1 cellular context compared by ENCODE assay signal in the genomic region with DNA sequence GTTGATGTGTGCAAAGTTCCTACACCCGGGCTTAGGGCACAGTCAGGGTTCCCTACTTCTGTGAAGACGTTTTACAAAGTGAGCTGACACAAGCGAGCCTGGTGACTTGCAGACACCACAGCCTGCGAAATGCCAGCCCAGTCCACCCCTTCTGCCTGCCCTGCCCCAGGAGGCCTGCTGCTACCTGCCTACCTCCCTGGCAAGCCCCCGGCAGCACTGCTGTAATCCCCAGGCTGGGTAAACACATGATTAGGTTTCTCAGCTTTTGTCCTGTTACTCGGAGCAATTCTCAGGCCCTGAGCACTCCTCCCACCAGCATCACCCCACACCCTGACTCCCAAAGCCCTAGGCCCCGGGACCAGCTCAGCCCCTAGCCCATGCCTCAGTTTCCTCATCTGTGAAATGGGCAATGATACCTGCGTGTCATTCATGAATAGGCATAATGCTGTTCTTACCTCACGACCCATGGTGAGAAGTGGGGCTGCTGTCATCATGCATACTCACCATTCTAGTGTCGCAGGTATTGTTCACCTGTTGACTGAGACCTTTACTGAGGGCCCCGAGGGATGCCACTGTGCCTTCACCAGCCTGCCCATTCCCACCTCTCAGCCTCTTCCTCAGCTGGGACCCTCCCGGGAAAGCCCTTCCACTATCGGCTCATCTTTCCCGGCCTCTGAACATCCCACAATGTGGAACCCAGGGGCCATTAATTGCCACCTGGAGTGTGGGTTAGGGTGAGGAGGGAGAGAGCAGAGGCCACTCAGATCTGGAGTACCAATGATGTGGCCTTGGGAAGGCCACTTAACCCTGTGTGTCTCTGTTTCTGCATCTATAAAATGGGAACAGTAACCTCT.
TF ChIP-seq lines count a peak whose summit lies in the region.

No MANE protein-coding gene starts in this region.

TF ChIP-seq in GM23338, 12 proteins besides CTCF, POLR2A, EP300 and RAD21:
- TF ChIP-seq, protein P1, sequence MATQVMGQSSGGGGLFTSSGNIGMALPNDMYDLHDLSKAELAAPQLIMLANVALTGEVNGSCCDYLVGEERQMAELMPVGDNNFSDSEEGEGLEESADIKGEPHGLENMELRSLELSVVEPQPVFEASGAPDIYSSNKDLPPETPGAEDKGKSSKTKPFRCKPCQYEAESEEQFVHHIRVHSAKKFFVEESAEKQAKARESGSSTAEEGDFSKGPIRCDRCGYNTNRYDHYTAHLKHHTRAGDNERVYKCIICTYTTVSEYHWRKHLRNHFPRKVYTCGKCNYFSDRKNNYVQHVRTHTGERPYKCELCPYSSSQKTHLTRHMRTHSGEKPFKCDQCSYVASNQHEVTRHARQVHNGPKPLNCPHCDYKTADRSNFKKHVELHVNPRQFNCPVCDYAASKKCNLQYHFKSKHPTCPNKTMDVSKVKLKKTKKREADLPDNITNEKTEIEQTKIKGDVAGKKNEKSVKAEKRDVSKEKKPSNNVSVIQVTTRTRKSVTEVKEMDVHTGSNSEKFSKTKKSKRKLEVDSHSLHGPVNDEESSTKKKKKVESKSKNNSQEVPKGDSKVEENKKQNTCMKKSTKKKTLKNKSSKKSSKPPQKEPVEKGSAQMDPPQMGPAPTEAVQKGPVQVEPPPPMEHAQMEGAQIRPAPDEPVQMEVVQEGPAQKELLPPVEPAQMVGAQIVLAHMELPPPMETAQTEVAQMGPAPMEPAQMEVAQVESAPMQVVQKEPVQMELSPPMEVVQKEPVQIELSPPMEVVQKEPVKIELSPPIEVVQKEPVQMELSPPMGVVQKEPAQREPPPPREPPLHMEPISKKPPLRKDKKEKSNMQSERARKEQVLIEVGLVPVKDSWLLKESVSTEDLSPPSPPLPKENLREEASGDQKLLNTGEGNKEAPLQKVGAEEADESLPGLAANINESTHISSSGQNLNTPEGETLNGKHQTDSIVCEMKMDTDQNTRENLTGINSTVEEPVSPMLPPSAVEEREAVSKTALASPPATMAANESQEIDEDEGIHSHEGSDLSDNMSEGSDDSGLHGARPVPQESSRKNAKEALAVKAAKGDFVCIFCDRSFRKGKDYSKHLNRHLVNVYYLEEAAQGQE (IDR thresholded peaks at IDR 0.05; ENCODE audit: unreplicated experiment), result no peak
- no peak for TF ChIP-seq POLR2AphosphoS5 (IDR thresholded peaks at IDR 0.05; ENCODE audit: low read depth)
- TF ChIP-seq EZH2 (IDR thresholded peaks at IDR 0.05; ENCODE audit: low read depth, unreplicated experiment), result no peak
- TF ChIP-seq, protein P2, sequence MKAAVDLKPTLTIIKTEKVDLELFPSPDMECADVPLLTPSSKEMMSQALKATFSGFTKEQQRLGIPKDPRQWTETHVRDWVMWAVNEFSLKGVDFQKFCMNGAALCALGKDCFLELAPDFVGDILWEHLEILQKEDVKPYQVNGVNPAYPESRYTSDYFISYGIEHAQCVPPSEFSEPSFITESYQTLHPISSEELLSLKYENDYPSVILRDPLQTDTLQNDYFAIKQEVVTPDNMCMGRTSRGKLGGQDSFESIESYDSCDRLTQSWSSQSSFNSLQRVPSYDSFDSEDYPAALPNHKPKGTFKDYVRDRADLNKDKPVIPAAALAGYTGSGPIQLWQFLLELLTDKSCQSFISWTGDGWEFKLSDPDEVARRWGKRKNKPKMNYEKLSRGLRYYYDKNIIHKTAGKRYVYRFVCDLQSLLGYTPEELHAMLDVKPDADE (IDR thresholded peaks at IDR 0.05), result no peak
- TF ChIP-seq EZH2phosphoT487 (IDR thresholded peaks at IDR 0.05; ENCODE audit: unreplicated experiment), result no peak
- TF ChIP-seq STAT1 (IDR thresholded peaks at IDR 0.05; ENCODE audit: unreplicated experiment), result no peak
